In genomic region chr11:28529540-28530410, GRCh38 we compare ENCODE assay signal across 8 cellular contexts.
DNase-seq lines count a peak whose midpoint lies in the region; ATAC-seq and TF ChIP-seq lines count a peak whose summit lies in the region.

No MANE protein-coding gene starts in this region.

- no peaks in the 10 kb centered on the region for H3K36me3 ChIP-seq in DND-41 (ENCODE audit: insufficient read depth, low read length)
- H3K36me3 ChIP-seq in thyroid gland = no peaks in the 10 kb centered on the region

- no peak overlapping the region for H3K9ac ChIP-seq in DND-41 (ENCODE audit: low read depth, low read length)

- H3K27me3 ChIP-seq in DND-41 (ENCODE audit: insufficient read depth, low read length, poor library complexity) (no peaks in the 10 kb centered on the region), thyroid gland (no peaks in the 10 kb centered on the region)

- H2AFZ ChIP-seq in DND-41 (ENCODE audit: low read depth, low read length) = no peak overlapping the region

- ATAC-seq in DND-41 (ENCODE audit: insufficient read depth, low read depth) (peak; percentile 66; the same call in 2 of the 3 replicates), GM21717 (IDR thresholded peaks at IDR 0.05; ENCODE audit: unreplicated experiment) (no peak), HG02759 (IDR thresholded peaks at IDR 0.05; ENCODE audit: unreplicated experiment) (no peak)

- no peak overlapping the region for H3K4me3 ChIP-seq in DND-41 (ENCODE audit: low read depth in 1 of 2, low read length in 2 of 2)
- no peak overlapping the region for H3K4me3 ChIP-seq in thyroid gland (replicated peaks in 1 of 3)

- DNase-seq in DND-41 (no peak), HT1080 (ENCODE audit: low read depth) (peak; percentile 48), RPMI7951 (ENCODE audit: low read depth) (peak; percentile 66), foreskin melanocyte (peak; percentile 24), thyroid gland (no peak)
- DNase-seq in activated CD8-positive, alpha-beta memory T cell treated with anti-CD3 and anti-CD28 coated beads, Interleukin-2, amount 50 U/mL, for 4 hours = no peak

- intact Hi-C loops in thyroid gland (cut with DNase I) = loop anchor here (5.0 kb wide), 1 partner anchor 827 kb away; the partner anchor contains the start of gene BDNF

- peaks cover 8% of the 10 kb centered on the region for H3K9me3 ChIP-seq in DND-41 (ENCODE audit: insufficient read depth, low read length, severe bottlenecking)
- no peaks in the 10 kb centered on the region for H3K9me3 ChIP-seq in thyroid gland

- TF ChIP-seq CTCF in DND-41 (IDR thresholded peaks at IDR 0.05; ENCODE audit: borderline replicate concordance, extremely low read depth, low read length, poor library complexity, severe bottlenecking) (peak; percentile 53), thyroid gland (IDR thresholded peaks at IDR 0.05) (peak in 4 of 6 experiments; percentile 21 to 52 (median 52))

- WGBS in thyroid gland, 2 donors = 34 to 45% methylated on average over 3 of the region's 3 CpGs

- TF ChIP-seq POLR2A in thyroid gland (IDR thresholded peaks at IDR 0.05) = no peak

- H4K20me1 ChIP-seq in DND-41 (ENCODE audit: insufficient read depth, low read length) = no peaks in the 10 kb centered on the region

- H3K79me2 ChIP-seq in DND-41 (ENCODE audit: insufficient read depth, low read length) = no peaks in the 10 kb centered on the region

- H3K4me1 ChIP-seq in DND-41 (ENCODE audit: insufficient read depth, low read length) = no peaks in the 10 kb centered on the region
- H3K4me1 ChIP-seq in thyroid gland = peaks cover 0 to 7% of the 10 kb centered on the region in 2 donors

- no peak overlapping the region for H3K4me2 ChIP-seq in DND-41 (ENCODE audit: insufficient read depth, low read length)

- no peak overlapping the region for H3K27ac ChIP-seq in DND-41 (ENCODE audit: low read length)
- H3K27ac ChIP-seq in thyroid gland = no peak overlapping the region

Comparison
In these comparisons a context has a peak if more than half of its experiments do, and no peak if none do; other contexts are left out.
1. DNase-seq: peak in HT1080 (single experiment), RPMI7951 (single experiment) and foreskin melanocyte (single experiment); none in DND-41 (single experiment), thyroid gland (0 of 2) and activated CD8-positive, alpha-beta memory T cell treated with anti-CD3 and anti-CD28 coated beads, Interleukin-2, amount 50 U/mL, for 4 hours (single experiment).